8 cellular contexts compared by ENCODE assay signal in genomic region chr17:42438600-42439567, GRCh38. TPM values are rescaled to one million over a fixed set of nuclear protein-coding genes. Genes with fewer than 3 reads are reported as not detected.
A peak's percentile ranks its signal among the peaks of the same experiment; 100 is the strongest.
DNase-seq lines count a peak whose midpoint lies in the region; ATAC-seq, FAIRE-seq and TF ChIP-seq lines count a peak whose summit lies in the region.

No MANE protein-coding gene starts in this region.

- H3K36me3 ChIP-seq in BE2C = no peaks in the 10 kb centered on the region

- DNase-seq in BE2C = peak; percentile 43
- no peak for DNase-seq in HFFc6
- peak; percentile 56 for DNase-seq in activated T-cell treated with anti-CD3 and anti-CD28 coated beads, Interleukin-2, amount 50 U/mL, for 24 hours
- peak; percentile 29 for DNase-seq in left kidney (ENCODE audit: low read depth, low spot score)
- DNase-seq in occipital lobe (lab: John Stamatoyannopoulos, UW) = no peak
- DNase-seq in inferior parietal cortex (ENCODE audit: extremely low spot score) = no peak
- DNase-seq in frontal cortex (ENCODE audit: low spot score in 2 of 2) = no peak

- H3K4me1 ChIP-seq in BE2C = no peaks in the 10 kb centered on the region

- H3K27ac Mint-ChIP-seq in HFFc6 = no peak overlapping the region
- no peak overlapping the region for H3K27ac Mint-ChIP-seq in activated T-cell treated with anti-CD3 and anti-CD28 coated beads, Interleukin-2, amount 50 U/mL, for 24 hours

- peaks cover 2% of the 10 kb centered on the region; the same call in 1 of the 2 replicates for H3K27me3 Mint-ChIP-seq in HFFc6 (ENCODE audit: insufficient read depth)
- no peaks in the 10 kb centered on the region for H3K27me3 Mint-ChIP-seq in activated T-cell treated with anti-CD3 and anti-CD28 coated beads, Interleukin-2, amount 50 U/mL, for 24 hours

- no peaks in the 10 kb centered on the region for H3K27me3 ChIP-seq in BE2C

- H3K4me3 Mint-ChIP-seq in HFFc6 = no peak overlapping the region
- H3K4me3 Mint-ChIP-seq in activated T-cell treated with anti-CD3 and anti-CD28 coated beads, Interleukin-2, amount 50 U/mL, for 24 hours = no peak overlapping the region

- H3K36me3 Mint-ChIP-seq in HFFc6 (ENCODE audit: low read depth) = no peaks in the 10 kb centered on the region
- no peaks in the 10 kb centered on the region for H3K36me3 Mint-ChIP-seq in activated T-cell treated with anti-CD3 and anti-CD28 coated beads, Interleukin-2, amount 50 U/mL, for 24 hours (ENCODE audit: low read depth)

- H3K9me3 Mint-ChIP-seq in HFFc6 = no peaks in the 10 kb centered on the region
- no peaks in the 10 kb centered on the region for H3K9me3 Mint-ChIP-seq in activated T-cell treated with anti-CD3 and anti-CD28 coated beads, Interleukin-2, amount 50 U/mL, for 24 hours

- TF ChIP-seq CTCF in BE2C (IDR thresholded peaks at IDR 0.05; ENCODE audit: low read depth, low read length) = peak; percentile 50
- peak; percentile 74 for TF ChIP-seq CTCF in HFFc6 (IDR thresholded peaks at IDR 0.05)

- H3K4me3 ChIP-seq in BE2C (ENCODE audit: low read depth, low read length) = no peak overlapping the region

- H3K9me3 ChIP-seq in BE2C = no peaks in the 10 kb centered on the region

- no peak for ATAC-seq in GM19397 (IDR thresholded peaks at IDR 0.05; ENCODE audit: unreplicated experiment)

- H3K4me1 Mint-ChIP-seq in HFFc6 (ENCODE audit: low read depth) = peaks cover 22% of the 10 kb centered on the region
- H3K4me1 Mint-ChIP-seq in activated T-cell treated with anti-CD3 and anti-CD28 coated beads, Interleukin-2, amount 50 U/mL, for 24 hours (ENCODE audit: low read depth) = peaks cover 9% of the 10 kb centered on the region

- no peak for FAIRE-seq in frontal cortex (lab: Jason Lieb, UNC)

RNA-seq across cellular contexts. Expression of gene CAVIN1, which starts 15.8 kb away (rescaled TPM):
- polyA plus RNA-seq in BE2C (2012; ENCODE audit: insufficient read depth, insufficient read length, low read depth) = 0.34 TPM
- 1,000 to 10,000 TPM; 1,059 to 1,221 (median 1,100) TPM for total RNA-seq in HFFc6 (2021; fragmentation: NEBNext Ultra II Directional; extraction: Animal tissue kit (Norgen Biotek cat#: 25700))
- 7.8 TPM for total RNA-seq in occipital lobe
- 8.2 TPM for total RNA-seq in frontal cortex

RNA-seq across cellular contexts. Expression of gene ATP6V0A1, which starts 19.8 kb away (rescaled TPM):
- polyA plus RNA-seq in BE2C (2012; ENCODE audit: insufficient read depth, insufficient read length, low read depth) = 151 TPM
- 10 to 100 TPM; 29.6 to 56.7 (median 37.1) TPM for total RNA-seq in HFFc6 (2021; fragmentation: NEBNext Ultra II Directional; extraction: Animal tissue kit (Norgen Biotek cat#: 25700))
- total RNA-seq in occipital lobe = 263 TPM
- 207 TPM for total RNA-seq in frontal cortex

RNA-seq across cellular contexts. Expression of gene STAT3, which starts 50.6 kb away (rescaled TPM):
- polyA plus RNA-seq in BE2C (2012; ENCODE audit: insufficient read depth, insufficient read length, low read depth) = 47.1 TPM
- 10 to 100 TPM; 65.3 to 74.5 (median 68.8) TPM for total RNA-seq in HFFc6 (2021; fragmentation: NEBNext Ultra II Directional; extraction: Animal tissue kit (Norgen Biotek cat#: 25700))
- total RNA-seq in occipital lobe = 25.1 TPM
- total RNA-seq in frontal cortex = 26.5 TPM

Comparison
In these comparisons a context has a peak if more than half of its experiments do, and no peak if none do; other contexts are left out.
1. DNase-seq: peak in BE2C (single experiment), activated T-cell treated with anti-CD3 and anti-CD28 coated beads, Interleukin-2, amount 50 U/mL, for 24 hours (single experiment) and left kidney (single experiment); none in HFFc6 (single experiment), occipital lobe (single experiment), inferior parietal cortex (single experiment) and frontal cortex (0 of 2).
2. RNA of gene CAVIN1, which starts 15.8 kb away (total RNA-seq): 1,059 to 1,221 TPM in HFFc6; 8.2 TPM in frontal cortex (single experiment) and 7.8 TPM in occipital lobe (single experiment); every median in the first group is over 100 times any median in the second.